13 cellular contexts compared by ENCODE assay signal in the genomic region with DNA sequence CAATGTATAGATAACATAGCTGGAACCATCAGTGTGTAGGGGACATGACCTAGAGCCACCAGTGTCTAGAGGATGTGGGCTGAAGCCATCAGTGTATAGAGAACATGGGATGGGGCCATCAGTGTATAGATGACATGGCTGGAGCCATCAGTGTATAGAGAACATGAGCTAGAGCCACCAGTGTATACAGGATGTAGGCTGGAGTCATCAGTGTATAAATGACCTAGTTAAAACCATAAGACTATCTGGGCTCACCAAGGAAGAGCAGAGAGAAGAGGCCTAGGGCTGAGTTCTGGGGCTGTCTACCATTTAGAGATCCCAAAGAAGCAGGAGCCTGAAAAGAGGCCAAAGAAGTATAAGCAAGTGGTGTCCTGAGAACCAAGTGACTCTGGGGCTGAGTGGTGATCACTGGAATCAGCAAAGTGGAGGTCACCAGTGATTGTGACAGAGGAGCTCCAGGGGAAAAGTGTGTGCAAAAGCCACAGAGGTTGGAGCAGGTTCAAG. TPM values are rescaled to one million over a fixed set of nuclear protein-coding genes. Genes with fewer than 3 reads are reported as not detected.
DNase-seq lines count a peak whose midpoint lies in the region; ATAC-seq and TF ChIP-seq lines count a peak whose summit lies in the region.
"Had no signal": no experiment of that assay in that cellular context is flagged by ENCODE, and none has a peak within 500 bp of the region (broad histone marks: within the 10 kb centered on the region; RNA-seq: fewer than 3 reads in every experiment).

No MANE protein-coding gene starts in this region.

- no peaks in the 10 kb centered on the region for H3K23me2 ChIP-seq in H9 (ENCODE audit: insufficient read length, low read depth, low read length, poor library complexity, severe bottlenecking)

- H3K4me2 ChIP-seq in BLaER1 (no peak overlapping the region), H9 (ENCODE audit: insufficient read depth, insufficient read length, low read length) (no peak overlapping the region), neuronal stem cell (ENCODE audit: insufficient read depth, low read length, poor library complexity, severe bottlenecking) (no peak overlapping the region)

- H3K14ac ChIP-seq in H9 (ENCODE audit: insufficient read depth, low read length) (no peak overlapping the region), neuronal stem cell (ENCODE audit: low read length) (no peak overlapping the region)

- H2BK5ac ChIP-seq in H9 (ENCODE audit: insufficient read length, low read length) (no peak overlapping the region), neuronal stem cell (ENCODE audit: low read length) (no peak overlapping the region)

- no peak overlapping the region for H4K8ac ChIP-seq in H9 (replicated peaks; ENCODE audit: insufficient read length, low read depth, low read length)
- no peak overlapping the region for H4K8ac ChIP-seq in neuronal stem cell (ENCODE audit: low read depth, low read length)

- no peaks in the 10 kb centered on the region for H3K27me3 ChIP-seq in BLaER1
- H3K27me3 ChIP-seq in H9 (ENCODE audit: insufficient read depth, low read length) = no peaks in the 10 kb centered on the region
- no peaks in the 10 kb centered on the region for H3K27me3 ChIP-seq in neuronal stem cell (ENCODE audit: control insufficient read depth in 3 of 3, insufficient read depth in 3 of 3, low read depth in 1 of 3, low read length in 3 of 3)
- H3K27me3 ChIP-seq: SJSA1 had no signal

- POLR2A ChIA-PET in activated naive CD8-positive, alpha-beta T cell treated with anti-CD3 and anti-CD28 coated beads, Interleukin-2, amount 10 ng/mL, durations not matched to agents 7 days and 5 days (lab: Charles Lee) = no interaction called here
- POLR2A ChIA-PET in naive thymus-derived CD8-positive, alpha-beta T cell (lab: Charles Lee) = no interaction called here

- H3K4ac ChIP-seq in H9 (ENCODE audit: low read depth, low read length) = no peak overlapping the region
- H3K4ac ChIP-seq in neuronal stem cell (ENCODE audit: low read length) = no peak overlapping the region

- H4K91ac ChIP-seq in H9 (ENCODE audit: insufficient read length, low read depth, low read length) (peak overlapping the region; percentile 90), neuronal stem cell (ENCODE audit: low read depth, low read length, poor library complexity) (no peak overlapping the region)

- peak; percentile 73 for ATAC-seq in activated naive CD8-positive, alpha-beta T cell treated with anti-CD3 and anti-CD28 coated beads, Interleukin-2, amount 10 ng/mL, durations not matched to agents 7 days and 5 days (ENCODE audit: low read depth)
- peak; percentile 34 to 60 for ATAC-seq in naive thymus-derived CD8-positive, alpha-beta T cell

- no peak overlapping the region for H3K4me3 ChIP-seq in BLaER1
- H3K4me3 ChIP-seq in neuronal stem cell (ENCODE audit: low read length in 2 of 2) = no peak overlapping the region
- H3K4me3 ChIP-seq: SJSA1 had no signal

- H3K18ac ChIP-seq in H9 (ENCODE audit: insufficient read length, low read depth, low read length) = no peak overlapping the region
- no peak overlapping the region for H3K18ac ChIP-seq in neuronal stem cell (ENCODE audit: low read length)

- H3K23ac ChIP-seq in H9 (ENCODE audit: insufficient read length, low read depth, low read length) (no peak overlapping the region), neuronal stem cell (ENCODE audit: low read depth, low read length, poor library complexity) (no peak overlapping the region)

- no peak overlapping the region for H2BK120ac ChIP-seq in H9 (ENCODE audit: low read depth, low read length, poor library complexity, severe bottlenecking)
- no peak overlapping the region for H2BK120ac ChIP-seq in neuronal stem cell (ENCODE audit: low read depth, low read length)

- H2BK20ac ChIP-seq in H9 (ENCODE audit: low read depth, low read length, poor library complexity, severe bottlenecking) = no peak overlapping the region

- H2BK12ac ChIP-seq in H9 (ENCODE audit: insufficient read length, low read depth, low read length) (no peak overlapping the region), neuronal stem cell (ENCODE audit: low read length) (no peak overlapping the region)

- no peak overlapping the region for H3K56ac ChIP-seq in H9 (ENCODE audit: insufficient read length, low read depth, low read length)

- H3K79me2 ChIP-seq in H9 (ENCODE audit: insufficient read depth, low read length) = no peaks in the 10 kb centered on the region

- no peaks in the 10 kb centered on the region; a peak in 1 of 7 replicates for H3K36me3 Mint-ChIP-seq in H9 (ENCODE audit: insufficient read depth in 1 of 3, low read depth in 3 of 3)
- peaks cover 6% of the 10 kb centered on the region for H3K36me3 Mint-ChIP-seq in activated naive CD8-positive, alpha-beta T cell treated with anti-CD3 and anti-CD28 coated beads, Interleukin-2, amount 10 ng/mL, durations not matched to agents 7 days and 5 days
- no peaks in the 10 kb centered on the region for H3K36me3 Mint-ChIP-seq in naive thymus-derived CD8-positive, alpha-beta T cell

- H4K20me1 ChIP-seq in BLaER1 (no peaks in the 10 kb centered on the region), H9 (ENCODE audit: control insufficient read depth, insufficient read depth, insufficient read length) (no peaks in the 10 kb centered on the region)

- no peak overlapping the region for H2AK5ac ChIP-seq in H9 (ENCODE audit: insufficient read length, low read length)
- H2AK5ac ChIP-seq in neuronal stem cell (ENCODE audit: low read depth, low read length) = no peak overlapping the region

- H3K79me1 ChIP-seq in H9 (ENCODE audit: insufficient read depth, low read depth, low read length, poor library complexity, severe bottlenecking) (no peaks in the 10 kb centered on the region), neuronal stem cell (ENCODE audit: low read depth, low read length) (no peaks in the 10 kb centered on the region)

- H3K4me3 Mint-ChIP-seq in H9 = no peak overlapping the region
- no peak overlapping the region for H3K4me3 Mint-ChIP-seq in activated naive CD8-positive, alpha-beta T cell treated with anti-CD3 and anti-CD28 coated beads, Interleukin-2, amount 10 ng/mL, durations not matched to agents 7 days and 5 days
- peak overlapping the region in 3 of 10 donors; percentile 23 to 55 (median 38) for H3K4me3 Mint-ChIP-seq in naive thymus-derived CD8-positive, alpha-beta T cell

- H2BK15ac ChIP-seq in H9 (ENCODE audit: low read depth, low read length) (no peak overlapping the region), neuronal stem cell (ENCODE audit: low read length) (no peak overlapping the region)

- peaks cover 39% of the 10 kb centered on the region for H3K4me1 ChIP-seq in BLaER1
- H3K4me1 ChIP-seq in H9 (ENCODE audit: insufficient read depth, low read length) = peaks cover 4% of the 10 kb centered on the region
- H3K4me1 ChIP-seq in neuronal stem cell (ENCODE audit: control insufficient read depth in 2 of 2, insufficient read depth in 1 of 2, low read depth in 1 of 2, low read length in 2 of 2) = peaks cover 15 to 29% of the 10 kb centered on the region in 2 donors

- H3K27ac ChIP-seq in BLaER1 = peak overlapping the region; percentile 11; the same call in 1 of the 2 replicates
- H3K27ac ChIP-seq in H9 (ENCODE audit: insufficient read length, low read depth, low read length) = no peak overlapping the region
- H3K27ac ChIP-seq in neuronal stem cell (replicated peaks; ENCODE audit: low read length) = no peak overlapping the region
- H3K27ac ChIP-seq: SJSA1 had no signal

- H3K9me3 ChIP-seq in BLaER1 (no peaks in the 10 kb centered on the region), H9 (ENCODE audit: control insufficient read depth, low read depth, low read length) (no peaks in the 10 kb centered on the region), neuronal stem cell (replicated peaks in 1 of 2; ENCODE audit: control insufficient read depth in 2 of 2, insufficient read depth in 1 of 2, low read depth in 1 of 2, low read length in 2 of 2) (peaks cover 0 to 18% of the 10 kb centered on the region in 2 donors)

- no peak overlapping the region for H3T11ph ChIP-seq in H9 (ENCODE audit: low read length)

- no peaks in the 10 kb centered on the region for H3K36me3 ChIP-seq in BLaER1
- peaks cover 0 to 2% of the 10 kb centered on the region in 2 donors for H3K36me3 ChIP-seq in neuronal stem cell (replicated peaks in 1 of 2; ENCODE audit: control insufficient read depth in 2 of 2, insufficient read depth in 2 of 2, low read length in 2 of 2)
- H3K36me3 ChIP-seq: SJSA1 had no signal

- H3K4me1 Mint-ChIP-seq in H9 = peaks cover 12 to 16% of the 10 kb centered on the region in 2 experiments
- H3K4me1 Mint-ChIP-seq in activated naive CD8-positive, alpha-beta T cell treated with anti-CD3 and anti-CD28 coated beads, Interleukin-2, amount 10 ng/mL, durations not matched to agents 7 days and 5 days = peaks cover 17% of the 10 kb centered on the region
- peaks cover 23 to 35% (median 31%) of the 10 kb centered on the region in 4 donors for H3K4me1 Mint-ChIP-seq in naive thymus-derived CD8-positive, alpha-beta T cell

- no peak overlapping the region for H3K27ac Mint-ChIP-seq in H9
- H3K27ac Mint-ChIP-seq in activated naive CD8-positive, alpha-beta T cell treated with anti-CD3 and anti-CD28 coated beads, Interleukin-2, amount 10 ng/mL, durations not matched to agents 7 days and 5 days = peak overlapping the region; percentile 26
- H3K27ac Mint-ChIP-seq in naive thymus-derived CD8-positive, alpha-beta T cell = peak overlapping the region in 8 of 10 donors; percentile 11 to 98 (median 39)

- DNase-seq in H9 (no peak), NCI-H748 (lab: John Stamatoyannopoulos, UW; ENCODE audit: unreplicated experiment) (no peak), mucosa of gallbladder (ENCODE audit: low spot score) (no peak), neuronal stem cell (ENCODE audit: low spot score) (no peak), germinal center (ENCODE audit: low spot score) (no peak)
- no peak for DNase-seq in activated naive CD8-positive, alpha-beta T cell treated with anti-CD3 and anti-CD28 coated beads, Interleukin-2, amount 10 ng/mL, durations not matched to agents 7 days and 5 days
- DNase-seq in naive thymus-derived CD8-positive, alpha-beta T cell = peak in 1 of 10 donors; percentile 26
- DNase-seq: activated CD4-positive, CD25-positive, alpha-beta regulatory T cell treated with anti-CD3 and anti-CD28 coated beads, Interleukin-2, amount 50 U/mL, for 72 hours; amygdala; C1 segment of cervical spinal cord; NCI-H1417 treated with DMSO at 0.1 percent for 48 hours had no signal

- no peak overlapping the region for H2AFZ ChIP-seq in H9 (ENCODE audit: low read length)
- H2AFZ ChIP-seq in neuronal stem cell (ENCODE audit: low read length) = no peak overlapping the region

- TF ChIP-seq CTCF in H9 (conservative IDR thresholded peaks at IDR 0.05) = no peak

- H3K27me3 Mint-ChIP-seq in H9 (ENCODE audit: low read depth) = peaks cover 38% of the 10 kb centered on the region
- peaks cover 8% of the 10 kb centered on the region for H3K27me3 Mint-ChIP-seq in activated naive CD8-positive, alpha-beta T cell treated with anti-CD3 and anti-CD28 coated beads, Interleukin-2, amount 10 ng/mL, durations not matched to agents 7 days and 5 days
- peaks cover 0 to 4% (median 0%) of the 10 kb centered on the region in 5 donors for H3K27me3 Mint-ChIP-seq in naive thymus-derived CD8-positive, alpha-beta T cell

- H4K5ac ChIP-seq in H9 (ENCODE audit: insufficient read length, low read depth, low read length) = no peak overlapping the region

- H3K9me3 Mint-ChIP-seq in H9 = peaks cover 4 to 6% of the 10 kb centered on the region in 2 experiments
- peaks cover 6% of the 10 kb centered on the region for H3K9me3 Mint-ChIP-seq in activated naive CD8-positive, alpha-beta T cell treated with anti-CD3 and anti-CD28 coated beads, Interleukin-2, amount 10 ng/mL, durations not matched to agents 7 days and 5 days
- H3K9me3 Mint-ChIP-seq in naive thymus-derived CD8-positive, alpha-beta T cell = peaks cover 0 to 10% (median 0%) of the 10 kb centered on the region in 9 donors

- no peak overlapping the region for H3K9ac ChIP-seq in BLaER1
- H3K9ac ChIP-seq in H9 (ENCODE audit: extremely low read depth, insufficient read length, low read length) = no peak overlapping the region
- H3K9ac ChIP-seq in neuronal stem cell (ENCODE audit: low read depth, low read length, poor library complexity) = no peak overlapping the region

RNA-seq across cellular contexts. Expression of gene RFX2, which starts 41.0 kb away (rescaled TPM):
- 2.9 and 3.7 TPM in 2 replicates for total RNA-seq in H9 (2021)
- 10 to 100 TPM in 1 of 2 experiments, 1 to 10 TPM in 1; 9.9 to 12.2 TPM for total RNA-seq in activated naive CD8-positive, alpha-beta T cell treated with anti-CD3 and anti-CD28 coated beads, Interleukin-2, amount 10 ng/mL, durations not matched to agents 7 days and 5 days
- 1 to 10 TPM; 5.6 to 9.9 TPM for total RNA-seq in naive thymus-derived CD8-positive, alpha-beta T cell
- polyA plus RNA-seq in naive thymus-derived CD8-positive, alpha-beta T cell = 10 to 100 TPM in 1 of 3 donors, 1 to 10 TPM in 2; 4.0 to 10.4 (median 5.9) TPM
- 8.6 TPM for total RNA-seq in mucosa of gallbladder
- polyA plus RNA-seq in neuronal stem cell (2013, experiment 1 of 2) = 9.4 TPM
- polyA plus RNA-seq in neuronal stem cell (2013, experiment 2 of 2) = 11.1 TPM

Comparison
In these comparisons a context has a peak if more than half of its experiments do, and no peak if none do; other contexts are left out.
1. H3K27ac Mint-ChIP-seq: peak in activated naive CD8-positive, alpha-beta T cell treated with anti-CD3 and anti-CD28 coated beads, Interleukin-2, amount 10 ng/mL, durations not matched to agents 7 days and 5 days (single experiment) and naive thymus-derived CD8-positive, alpha-beta T cell (8 of 10); none in H9 (0 of 3).